ENCODE assay signal across 1 cellular context in the genomic region with DNA sequence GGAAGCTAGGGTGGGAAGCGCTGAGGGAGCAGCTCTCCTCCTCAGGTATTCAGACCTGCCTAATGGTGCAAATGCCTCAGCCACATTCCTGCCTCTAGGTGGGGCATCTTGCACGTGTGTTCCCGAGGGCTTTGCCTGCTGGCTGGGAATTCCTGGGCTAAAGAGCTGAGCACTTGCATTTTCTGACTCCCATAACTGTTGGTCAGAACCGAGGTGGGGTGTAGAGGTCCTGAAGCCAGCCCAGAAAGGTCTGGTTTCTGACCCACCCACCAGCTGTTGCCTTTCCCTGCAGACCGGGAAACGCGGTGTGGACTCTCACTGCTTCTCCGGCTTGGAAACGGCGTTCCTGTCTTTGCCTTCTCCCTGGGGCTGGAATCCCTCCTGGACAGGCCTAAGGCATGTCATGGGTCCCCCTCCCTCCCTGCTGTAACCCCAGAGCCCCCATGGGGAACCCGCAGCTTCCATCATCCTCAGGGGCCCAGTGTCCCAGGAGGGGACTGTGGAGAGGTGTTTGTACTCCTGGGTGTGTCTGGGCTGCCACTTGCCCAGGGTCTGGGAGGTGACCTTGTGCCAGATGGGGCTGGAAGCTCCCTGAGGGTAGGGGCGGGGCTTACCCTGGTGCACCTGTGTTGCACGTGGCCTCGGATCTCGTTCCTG.
TF ChIP-seq lines count a peak whose summit lies in the region.

No MANE protein-coding gene starts in this region.

TF ChIP-seq in HCT116, 20 proteins besides CTCF, POLR2A, EP300 and RAD21 (continued from another document):
- TF ChIP-seq ELF1 (IDR thresholded peaks at IDR 0.05; ENCODE audit: borderline replicate concordance, low read depth) (no peak), CEBPB (IDR thresholded peaks at IDR 0.05; ENCODE audit: low read depth) (no peak), EZH2phosphoT487 (IDR thresholded peaks at IDR 0.05; ENCODE audit: borderline replicate concordance) (no peak), POLR2AphosphoS5 (IDR thresholded peaks at IDR 0.05; ENCODE audit: low read depth, low read length) (no peak)
- TF ChIP-seq, protein P1, sequence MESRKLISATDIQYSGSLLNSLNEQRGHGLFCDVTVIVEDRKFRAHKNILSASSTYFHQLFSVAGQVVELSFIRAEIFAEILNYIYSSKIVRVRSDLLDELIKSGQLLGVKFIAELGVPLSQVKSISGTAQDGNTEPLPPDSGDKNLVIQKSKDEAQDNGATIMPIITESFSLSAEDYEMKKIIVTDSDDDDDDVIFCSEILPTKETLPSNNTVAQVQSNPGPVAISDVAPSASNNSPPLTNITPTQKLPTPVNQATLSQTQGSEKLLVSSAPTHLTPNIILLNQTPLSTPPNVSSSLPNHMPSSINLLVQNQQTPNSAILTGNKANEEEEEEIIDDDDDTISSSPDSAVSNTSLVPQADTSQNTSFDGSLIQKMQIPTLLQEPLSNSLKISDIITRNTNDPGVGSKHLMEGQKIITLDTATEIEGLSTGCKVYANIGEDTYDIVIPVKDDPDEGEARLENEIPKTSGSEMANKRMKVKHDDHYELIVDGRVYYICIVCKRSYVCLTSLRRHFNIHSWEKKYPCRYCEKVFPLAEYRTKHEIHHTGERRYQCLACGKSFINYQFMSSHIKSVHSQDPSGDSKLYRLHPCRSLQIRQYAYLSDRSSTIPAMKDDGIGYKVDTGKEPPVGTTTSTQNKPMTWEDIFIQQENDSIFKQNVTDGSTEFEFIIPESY (IDR thresholded peaks at IDR 0.05; ENCODE audit: extremely low read depth, insufficient replicate concordance, low read length) = no peak
